Comparison of ENCODE assay signal across 8 cellular contexts in the genomic region with DNA sequence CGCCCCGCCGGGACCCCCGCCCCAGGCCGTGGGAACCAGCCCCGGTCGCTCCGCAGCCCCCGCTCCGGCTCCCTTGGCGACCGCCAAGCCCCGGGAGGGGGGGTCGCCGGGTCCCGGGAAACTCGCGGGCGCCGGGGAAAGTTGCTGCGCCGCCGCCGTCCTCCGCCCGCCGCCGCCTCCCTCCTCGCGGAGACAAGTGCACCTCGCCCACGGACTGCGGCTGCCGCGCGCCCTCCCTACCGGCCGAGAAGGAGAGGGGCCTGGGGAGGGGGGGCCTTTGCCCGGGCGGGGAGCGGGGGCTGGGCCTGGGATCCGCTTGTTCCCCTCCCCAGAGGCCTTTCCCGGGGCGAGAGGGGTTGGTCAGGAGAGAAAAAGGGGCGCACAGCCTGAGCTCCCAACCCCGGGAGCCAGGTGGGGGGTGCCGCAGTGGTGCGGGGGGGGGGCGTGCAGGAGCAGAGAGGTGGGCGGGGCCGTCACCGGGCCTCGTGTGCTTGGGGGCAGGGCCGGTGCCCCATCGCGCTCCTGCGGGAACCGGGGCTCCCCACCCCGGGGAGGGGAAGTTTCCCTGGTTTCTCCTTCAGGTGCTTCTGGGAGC. TPM values are rescaled to one million over a fixed set of nuclear protein-coding genes. Genes with fewer than 3 reads are reported as not detected.
DNase-seq lines count a peak whose midpoint lies in the region; ATAC-seq and TF ChIP-seq lines count a peak whose summit lies in the region.

No MANE protein-coding gene starts in this region.

- no peaks in the 10 kb centered on the region for H3K27me3 ChIP-seq in MG63

- CTCF ChIA-PET in Calu3 (lab: Charles Lee) = interaction anchor here (0.6 kb wide), 1 partner anchor 16 kb away, joined by 4 read pairs; no protein-coding TSS in a partner anchor

- no peaks in the 10 kb centered on the region for H3K9me3 ChIP-seq in MG63

- ATAC-seq in GM21381 (IDR thresholded peaks at IDR 0.05; ENCODE audit: unreplicated experiment) (peak; percentile 4), HG03280 (IDR thresholded peaks at IDR 0.05; ENCODE audit: unreplicated experiment) (no peak)
- no peak for ATAC-seq in natural killer cell treated with Interleukin-12 subunit alpha and Interleukin-12 subunit beta and Interleukin-15 and Interleukin-18, amount 100 ng/mL, for 72 hours

- H3K36me3 ChIP-seq in MG63 = peaks cover 11% of the 10 kb centered on the region

- H3K4me3 ChIP-seq in MG63 = peak overlapping the region; percentile 56

- no peak for TF ChIP-seq CTCF in Calu3 (IDR thresholded peaks at IDR 0.05; ENCODE audit: unreplicated experiment)

- peak overlapping the region; percentile 44 for H3K27ac Mint-ChIP-seq in Calu3 (ENCODE audit: unreplicated experiment)
- no peak overlapping the region for H3K27ac Mint-ChIP-seq in natural killer cell treated with Interleukin-12 subunit alpha and Interleukin-12 subunit beta and Interleukin-15 and Interleukin-18, amount 100 ng/mL, for 72 hours

- no peaks in the 10 kb centered on the region for H3K9me3 Mint-ChIP-seq in Calu3 (ENCODE audit: low read depth, unreplicated experiment)
- H3K9me3 Mint-ChIP-seq in natural killer cell treated with Interleukin-12 subunit alpha and Interleukin-12 subunit beta and Interleukin-15 and Interleukin-18, amount 100 ng/mL, for 72 hours = no peaks in the 10 kb centered on the region

- H3K36me3 Mint-ChIP-seq in Calu3 (ENCODE audit: insufficient read depth, unreplicated experiment) = peaks cover 53% of the 10 kb centered on the region
- H3K36me3 Mint-ChIP-seq in natural killer cell treated with Interleukin-12 subunit alpha and Interleukin-12 subunit beta and Interleukin-15 and Interleukin-18, amount 100 ng/mL, for 72 hours = no peaks in the 10 kb centered on the region

- peak overlapping the region; percentile 73 for H3K4me3 Mint-ChIP-seq in Calu3 (ENCODE audit: low read depth, unreplicated experiment)
- peak overlapping the region; percentile 22 for H3K4me3 Mint-ChIP-seq in natural killer cell treated with Interleukin-12 subunit alpha and Interleukin-12 subunit beta and Interleukin-15 and Interleukin-18, amount 100 ng/mL, for 72 hours

- DNase-seq in Calu3 (peak; percentile 36), MG63 (peak; percentile 36), dermis blood vessel endothelial cell (peak; percentile 37), MV-4-11 (lab: John Stamatoyannopoulos, UW) (no peak), DMS153 (lab: John Stamatoyannopoulos, UW) (no peak)
- DNase-seq in natural killer cell treated with Interleukin-12 subunit alpha and Interleukin-12 subunit beta and Interleukin-15 and Interleukin-18, amount 100 ng/mL, for 72 hours (ENCODE audit: low spot score) = no peak

- H3K27me3 Mint-ChIP-seq in Calu3 (ENCODE audit: unreplicated experiment) = no peaks in the 10 kb centered on the region
- H3K27me3 Mint-ChIP-seq in natural killer cell treated with Interleukin-12 subunit alpha and Interleukin-12 subunit beta and Interleukin-15 and Interleukin-18, amount 100 ng/mL, for 72 hours = peaks cover 0 to 2% of the 10 kb centered on the region in 2 donors

- intact Hi-C loops in Calu3 (cut with micrococcal nuclease; ENCODE audit: unreplicated experiment) = loop anchor here (5.0 kb wide), 1 partner anchor 37 kb away; no protein-coding TSS in a partner anchor

- H3K4me1 Mint-ChIP-seq in Calu3 (ENCODE audit: low read depth, unreplicated experiment) = peaks cover 18% of the 10 kb centered on the region
- peaks cover 4 to 8% of the 10 kb centered on the region in 2 donors for H3K4me1 Mint-ChIP-seq in natural killer cell treated with Interleukin-12 subunit alpha and Interleukin-12 subunit beta and Interleukin-15 and Interleukin-18, amount 100 ng/mL, for 72 hours (ENCODE audit: low read depth in 2 of 2)

- BruUV-seq in Calu3 (replicated peaks; lab: Mats Ljungman, UMichigan) = no TSS peak

RNA-seq across cellular contexts. Expression of a gene that starts 0.6 kb away (rescaled TPM):
- total RNA-seq in Calu3 (2022) = 446 and 552 TPM in 2 replicates
- total RNA-seq in MG63 (2014; rRNA removed; shearing (Covaris generic); ENCODE audit: low replicate concordance) = 38.0 and 70.2 TPM in 2 replicates
- total RNA-seq in dermis blood vessel endothelial cell = 102 and 117 TPM in 2 replicates
- total RNA-seq in natural killer cell treated with Interleukin-12 subunit alpha and Interleukin-12 subunit beta and Interleukin-15 and Interleukin-18, amount 100 ng/mL, for 72 hours = 1 to 10 TPM; 9.3 to 9.4 TPM

RNA-seq across cellular contexts. Expression of a gene that starts 7.2 kb away (rescaled TPM):
- total RNA-seq in Calu3 (2022) (165 and 522 TPM in 2 replicates), dermis blood vessel endothelial cell (75.4 and 122 TPM in 2 replicates)
- 68.0 and 98.4 TPM in 2 replicates for total RNA-seq in MG63 (2014; rRNA removed; shearing (Covaris generic); ENCODE audit: low replicate concordance)
- total RNA-seq in natural killer cell treated with Interleukin-12 subunit alpha and Interleukin-12 subunit beta and Interleukin-15 and Interleukin-18, amount 100 ng/mL, for 72 hours = 10 to 100 TPM; 15.2 to 44.3 TPM

RNA-seq across cellular contexts. Expression of a gene that starts 20.6 kb away (rescaled TPM):
- total RNA-seq in Calu3 (2022) (35.5 and 51.3 TPM in 2 replicates), dermis blood vessel endothelial cell (49.6 and 76.9 TPM in 2 replicates)
- 17.6 and 25.5 TPM in 2 replicates for total RNA-seq in MG63 (2014; rRNA removed; shearing (Covaris generic); ENCODE audit: low replicate concordance)
- not detected for total RNA-seq in natural killer cell treated with Interleukin-12 subunit alpha and Interleukin-12 subunit beta and Interleukin-15 and Interleukin-18, amount 100 ng/mL, for 72 hours

RNA-seq across cellular contexts. Expression of a gene that starts 38.6 kb away (rescaled TPM):
- total RNA-seq in Calu3 (2022) (not detected in 2 replicates), dermis blood vessel endothelial cell (not detected in 2 replicates)
- total RNA-seq in MG63 (2014; rRNA removed; shearing (Covaris generic); ENCODE audit: low replicate concordance) = 0.13 TPM in 1 of 2 replicates, not detected in the other
- total RNA-seq in natural killer cell treated with Interleukin-12 subunit alpha and Interleukin-12 subunit beta and Interleukin-15 and Interleukin-18, amount 100 ng/mL, for 72 hours = not detected

RNA-seq across cellular contexts. Expression of a gene that starts 53.6 kb away (rescaled TPM):
- total RNA-seq in Calu3 (2022) (5.0 and 5.6 TPM in 2 replicates), dermis blood vessel endothelial cell (not detected in 2 replicates)
- total RNA-seq in MG63 (2014; rRNA removed; shearing (Covaris generic); ENCODE audit: low replicate concordance) = not detected in 2 replicates
- not detected for total RNA-seq in natural killer cell treated with Interleukin-12 subunit alpha and Interleukin-12 subunit beta and Interleukin-15 and Interleukin-18, amount 100 ng/mL, for 72 hours

Comparison
In these comparisons a context has a peak if more than half of its experiments do, and no peak if none do; other contexts are left out.
1. DNase-seq: peak in Calu3 (single experiment), MG63 (single experiment) and dermis blood vessel endothelial cell (single experiment); none in natural killer cell treated with Interleukin-12 subunit alpha and Interleukin-12 subunit beta and Interleukin-15 and Interleukin-18, amount 100 ng/mL, for 72 hours (single experiment), MV-4-11 (single experiment) and DMS153 (single experiment).
2. RNA of a gene that starts 20.6 kb away (total RNA-seq): 49.6 to 76.9 TPM in dermis blood vessel endothelial cell, 35.5 to 51.3 TPM in Calu3 and 17.6 to 25.5 TPM in MG63; not detected in natural killer cell treated with Interleukin-12 subunit alpha and Interleukin-12 subunit beta and Interleukin-15 and Interleukin-18, amount 100 ng/mL, for 72 hours; every median in the first group is over 10 times any median in the second.